Comparison of ENCODE assay signal across 34 cellular contexts in the genomic region with DNA sequence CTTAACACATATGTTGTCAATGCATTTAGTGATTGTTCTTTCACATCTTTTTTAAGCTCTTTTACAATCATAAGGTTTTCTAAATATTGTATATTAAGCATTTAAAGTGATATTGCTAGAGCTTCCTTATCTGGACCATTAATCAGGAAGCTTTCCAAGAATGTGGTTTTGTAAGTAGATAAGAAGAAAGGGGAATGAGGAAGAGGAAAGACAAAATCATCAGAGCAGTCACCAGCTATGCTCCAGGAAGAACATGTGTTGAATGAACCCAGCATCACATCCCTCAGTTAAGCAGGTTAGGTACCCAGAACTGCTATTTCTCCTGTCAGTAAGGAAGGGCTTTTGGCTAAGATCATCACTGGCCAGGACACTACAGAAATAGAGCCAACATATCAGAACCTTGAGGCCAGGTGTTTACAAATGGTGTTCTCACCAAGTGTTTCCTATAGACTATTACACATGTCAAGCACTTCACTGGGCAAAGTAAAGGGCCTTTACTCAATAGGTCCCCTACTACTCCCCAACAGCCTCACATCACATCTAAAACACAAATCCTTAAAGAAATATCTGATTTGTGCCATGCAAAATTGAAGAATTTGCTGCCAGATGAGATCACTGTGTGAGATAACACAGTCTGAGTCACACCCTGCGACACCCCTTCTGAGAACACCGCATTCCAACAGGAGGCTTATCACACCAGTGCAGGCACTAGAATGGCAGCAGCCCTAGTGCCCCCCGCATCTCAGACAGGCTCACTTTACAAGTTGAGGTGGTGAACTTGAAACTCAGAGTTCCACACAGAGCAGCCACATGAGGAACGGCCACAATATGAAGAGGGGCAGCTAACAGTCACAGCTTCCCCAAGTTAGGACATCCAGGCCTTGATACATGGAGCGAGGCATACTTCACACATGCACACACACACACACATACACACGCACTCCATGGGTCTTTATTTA. TPM values are rescaled to one million over a fixed set of nuclear protein-coding genes. Genes with fewer than 3 reads are reported as not detected.
DNase-seq lines count a peak whose midpoint lies in the region; ATAC-seq, FAIRE-seq and TF ChIP-seq lines count a peak whose summit lies in the region.
"Had no signal": no experiment of that assay in that cellular context is flagged by ENCODE, and none has a peak within 500 bp of the region (broad histone marks: within the 10 kb centered on the region; RNA-seq: fewer than 3 reads in every experiment).

No MANE protein-coding gene starts in this region.

- H4K8ac ChIP-seq in mesendoderm (ENCODE audit: low read depth, low read length) = no peak overlapping the region

- no peak overlapping the region for H3K23ac ChIP-seq in mesendoderm (ENCODE audit: low read length)

- no peak overlapping the region for H2AK5ac ChIP-seq in mesendoderm (ENCODE audit: low read length)

- H3K27ac ChIP-seq in endothelial cell of umbilical vein (ENCODE audit: insufficient read depth, low read depth, low read length) (no peak overlapping the region), mesendoderm (ENCODE audit: low read depth, low read length) (no peak overlapping the region), uterus (no peak overlapping the region), PC-3 (ENCODE audit: low read length) (no peak overlapping the region)
- H3K27ac ChIP-seq: adrenal gland, colonic mucosa, ovary, PC-9, right atrium auricular region, tibial nerve had no signal

- H4K20me1 ChIP-seq in endothelial cell of umbilical vein (replicated peaks; ENCODE audit: control insufficient read depth, extremely low read depth, insufficient read depth, low read length) (no peaks in the 10 kb centered on the region), PC-3 (ENCODE audit: low read length) (no peaks in the 10 kb centered on the region)

- no peaks in the 10 kb centered on the region for H3K79me1 ChIP-seq in mesendoderm (ENCODE audit: low read length)

- H3K9me3 Mint-ChIP-seq in Caco-2 (ENCODE audit: unreplicated experiment) = no peaks in the 10 kb centered on the region
- H3K9me3 Mint-ChIP-seq: activated CD4-positive, alpha-beta T cell treated with anti-CD3 and anti-CD28 coated beads, Interleukin-2, amount 10 ng/mL, durations not matched to agents 7 days and 5 days; natural killer cell treated with Interleukin-12 subunit alpha and Interleukin-12 subunit beta and Interleukin-15 and Interleukin-18, amount 100 ng/mL, for 72 hours; WTC11 had no signal

- CTCF ChIA-PET in Caco-2 (lab: Charles Lee) = no interaction called here
- CTCF ChIA-PET in endothelial cell of umbilical vein (lab: Charles Lee) = no interaction called here
- CTCF ChIA-PET in PC-3 (lab: Charles Lee) = no interaction called here

- H2AFZ ChIP-seq in endothelial cell of umbilical vein (ENCODE audit: low read depth, low read length) = no peak overlapping the region
- no peak overlapping the region for H2AFZ ChIP-seq in PC-3 (ENCODE audit: low read length)
- H2AFZ ChIP-seq: PC-9 had no signal

- no peaks in the 10 kb centered on the region for H3K9me2 ChIP-seq in PC-3 (replicated peaks; ENCODE audit: low read length)

- H3K79me2 ChIP-seq in endothelial cell of umbilical vein (ENCODE audit: control insufficient read depth, insufficient read depth, low read length) = no peaks in the 10 kb centered on the region
- no peaks in the 10 kb centered on the region for H3K79me2 ChIP-seq in mesendoderm (ENCODE audit: control insufficient read depth, insufficient read depth, low read length)
- no peaks in the 10 kb centered on the region for H3K79me2 ChIP-seq in PC-3 (ENCODE audit: low read length)

- H3K4me3 ChIP-seq in Caco-2 (ENCODE audit: low read depth, low read length) (no peak overlapping the region), endothelial cell of umbilical vein (replicated peaks in 1 of 3; ENCODE audit: insufficient read depth in 1 of 3, low read depth in 1 of 3, low read length in 3 of 3) (no peak overlapping the region), mesendoderm (ENCODE audit: low read length) (no peak overlapping the region), uterus (no peak overlapping the region), PC-3 (ENCODE audit: low read length) (no peak overlapping the region)
- H3K4me3 ChIP-seq: adrenal gland, colonic mucosa, esophagus squamous epithelium, mucosa of descending colon, ovary, PC-9, right atrium auricular region, tibial nerve had no signal

- no peak for TF ChIP-seq CTCF in Caco-2 (IDR thresholded peaks at IDR 0.05; ENCODE audit: insufficient read depth in 1 of 2, low read depth in 1 of 2, low read length in 1 of 2, severe bottlenecking in 1 of 2, unreplicated experiment in 1 of 2)
- no peak for TF ChIP-seq CTCF in endothelial cell of umbilical vein (IDR thresholded peaks at IDR 0.05; ENCODE audit: extremely low read depth in 1 of 2, insufficient read depth in 1 of 2, low read depth in 1 of 2, low read length in 2 of 2)
- TF ChIP-seq CTCF in uterus (IDR thresholded peaks at IDR 0.05) = no peak
- TF ChIP-seq CTCF in PC-3 (conservative IDR thresholded peaks at IDR 0.05; ENCODE audit: low read depth, low read length) = no peak

- no peak overlapping the region for H2BK5ac ChIP-seq in mesendoderm (ENCODE audit: low read length)

- H3K56ac ChIP-seq in mesendoderm (ENCODE audit: low read length) = no peak overlapping the region

- dilution Hi-C loops in endothelial cell of umbilical vein (cut with MboI; ENCODE audit: extremely low pct_ligation_motif_present, low sequenced_read_pairs) = no loop called here

- H3K27me3 ChIP-seq in Caco-2 (replicated peaks; ENCODE audit: control insufficient read depth, insufficient read depth, low read length) (no peaks in the 10 kb centered on the region), endothelial cell of umbilical vein (ENCODE audit: control insufficient read depth in 2 of 2, insufficient read depth in 2 of 2, low read length in 2 of 2) (peaks cover 0 to 2% of the 10 kb centered on the region in 2 experiments), mesendoderm (ENCODE audit: insufficient read depth, low read length, poor library complexity) (no peaks in the 10 kb centered on the region), uterus (no peaks in the 10 kb centered on the region), PC-3 (ENCODE audit: low read length) (peaks cover 76% of the 10 kb centered on the region)
- H3K27me3 ChIP-seq: colonic mucosa, esophagus squamous epithelium, ovary, right atrium auricular region, tibial nerve had no signal

- H3K9me3 ChIP-seq in Caco-2 (no peaks in the 10 kb centered on the region), endothelial cell of umbilical vein (replicated peaks; ENCODE audit: control insufficient read depth, insufficient read depth, low read length) (no peaks in the 10 kb centered on the region), uterus (no peaks in the 10 kb centered on the region), PC-3 (ENCODE audit: low read length) (no peaks in the 10 kb centered on the region)
- H3K9me3 ChIP-seq: adrenal gland, colonic mucosa, esophagus squamous epithelium, mucosa of descending colon, ovary, right atrium auricular region had no signal

- no peak for TF ChIP-seq POLR2A in endothelial cell of umbilical vein (IDR thresholded peaks at IDR 0.05; ENCODE audit: low read depth, low read length)
- TF ChIP-seq POLR2A in uterus (IDR thresholded peaks at IDR 0.05) = no peak

- no peak overlapping the region for H2BK15ac ChIP-seq in mesendoderm (replicated peaks; ENCODE audit: low read depth)

- H3K4ac ChIP-seq in mesendoderm (ENCODE audit: low read depth, low read length) = no peak overlapping the region

- no peaks in the 10 kb centered on the region for H3K36me3 Mint-ChIP-seq in Caco-2 (ENCODE audit: insufficient read depth, unreplicated experiment)
- H3K36me3 Mint-ChIP-seq: activated CD8-positive, alpha-beta memory T cell treated with anti-CD3 and anti-CD28 coated beads, Interleukin-2, amount 10 ng/mL, durations not matched to agents 7 days and 5 days; CD8-positive, alpha-beta memory T cell; natural killer cell treated with Interleukin-12 subunit alpha and Interleukin-12 subunit beta and Interleukin-15 and Interleukin-18, amount 100 ng/mL, for 72 hours; WTC11 had no signal

- peak; percentile 17 to 58 for DNase-seq in Caco-2
- peak; percentile 91 for DNase-seq in OCI-M1 (lab: John Stamatoyannopoulos, UW)
- peak; percentile 30 for DNase-seq in endothelial cell of umbilical vein (ENCODE audit: low read depth, low spot score)
- peak; percentile 63 for DNase-seq in mesendoderm
- DNase-seq in dermis blood vessel endothelial cell = no peak
- no peak for DNase-seq in uterus
- DNase-seq in PC-3 = no peak
- no peak for DNase-seq in NCI-H774 (lab: John Stamatoyannopoulos, UW)
- DNase-seq: activated CD4-positive, alpha-beta T cell treated with anti-CD3 and anti-CD28 coated beads, Interleukin-2, amount 10 ng/mL, durations not matched to agents 7 days and 5 days; activated CD8-positive, alpha-beta memory T cell treated with anti-CD3 and anti-CD28 coated beads, Interleukin-2, amount 10 ng/mL, durations not matched to agents 7 days and 5 days; activated naive CD4-positive, alpha-beta T cell; activated T-cell treated with anti-CD3 and anti-CD28 coated beads, Interleukin-2, amount 50 U/mL, for 48 hours; adrenal gland; CD8-positive, alpha-beta memory T cell; colonic mucosa; esophagus squamous epithelium; mucosa of descending colon; NCI-H1092; NCI-H1694 treated with DMSO at 0.1 percent for 48 hours; NCI-H2171; NCI-H510A treated with DMSO at 0.1 percent for 48 hours; ovary; Right ventricle myocardium superior; stimulated activated CD4-positive, alpha-beta T cell treated with anti-CD3 and anti-CD28 coated beads, Interleukin-2, amount 100 ng/mL, for 24 hours had no signal

- no peak overlapping the region for H3K9ac ChIP-seq in endothelial cell of umbilical vein (replicated peaks; ENCODE audit: extremely low read depth, insufficient read depth, low read length)
- no peak overlapping the region for H3K9ac ChIP-seq in mesendoderm (ENCODE audit: low read length)
- no peak overlapping the region for H3K9ac ChIP-seq in PC-3 (ENCODE audit: low read length)

- POLR2A ChIA-PET in Caco-2 (lab: Charles Lee) (no interaction called here), endothelial cell of umbilical vein (lab: Charles Lee) (no interaction called here), PC-3 (lab: Charles Lee; ENCODE audit: unreplicated experiment) (no interaction called here)

- FAIRE-seq in endothelial cell of umbilical vein (lab: Jason Lieb, UNC) = no peak

- peak overlapping the region; percentile 5 for H3K4me3 Mint-ChIP-seq in Caco-2 (ENCODE audit: unreplicated experiment)
- H3K4me3 Mint-ChIP-seq: activated CD4-positive, alpha-beta T cell treated with anti-CD3 and anti-CD28 coated beads, Interleukin-2, amount 10 ng/mL, durations not matched to agents 7 days and 5 days; activated CD8-positive, alpha-beta memory T cell treated with anti-CD3 and anti-CD28 coated beads, Interleukin-2, amount 10 ng/mL, durations not matched to agents 7 days and 5 days; CD8-positive, alpha-beta memory T cell; natural killer cell treated with Interleukin-12 subunit alpha and Interleukin-12 subunit beta and Interleukin-15 and Interleukin-18, amount 100 ng/mL, for 72 hours; WTC11 had no signal

- no CpG with 5 or more reads among the region's 6 CpGs for WGBS in mesendoderm (ENCODE audit: extremely low coverage, insufficient coverage, low lambda C conversion rate)

- BruUV-seq in Caco-2 (replicated peaks; lab: Mats Ljungman, UMichigan) (no TSS peak), endothelial cell of umbilical vein (replicated peaks; lab: Mats Ljungman, UMichigan) (no TSS peak), PC-3 (replicated peaks; lab: Mats Ljungman, UMichigan) (no TSS peak)

- H3K36me3 ChIP-seq in Caco-2 (ENCODE audit: control insufficient read depth, insufficient read depth, low read length) = no peaks in the 10 kb centered on the region
- no peaks in the 10 kb centered on the region for H3K36me3 ChIP-seq in endothelial cell of umbilical vein (ENCODE audit: control insufficient read depth in 2 of 2, extremely low read depth in 1 of 2, insufficient read depth in 2 of 2, low read length in 2 of 2)
- H3K36me3 ChIP-seq in mesendoderm (ENCODE audit: control insufficient read depth, insufficient read depth, low read length) = no peaks in the 10 kb centered on the region
- no peaks in the 10 kb centered on the region for H3K36me3 ChIP-seq in uterus
- no peaks in the 10 kb centered on the region for H3K36me3 ChIP-seq in PC-3 (ENCODE audit: low read depth, low read length)
- H3K36me3 ChIP-seq: adrenal gland, colonic mucosa, esophagus squamous epithelium, ovary, right atrium auricular region, tibial nerve had no signal

- H3K27ac Mint-ChIP-seq in Caco-2 (ENCODE audit: unreplicated experiment) = peak overlapping the region; percentile 60
- H3K27ac Mint-ChIP-seq: activated CD4-positive, alpha-beta T cell treated with anti-CD3 and anti-CD28 coated beads, Interleukin-2, amount 10 ng/mL, durations not matched to agents 7 days and 5 days; activated CD8-positive, alpha-beta memory T cell treated with anti-CD3 and anti-CD28 coated beads, Interleukin-2, amount 10 ng/mL, durations not matched to agents 7 days and 5 days; CD8-positive, alpha-beta memory T cell; natural killer cell treated with Interleukin-12 subunit alpha and Interleukin-12 subunit beta and Interleukin-15 and Interleukin-18, amount 100 ng/mL, for 72 hours; WTC11 had no signal

- intact Hi-C loops in Caco-2 (cut with micrococcal nuclease; ENCODE audit: unreplicated experiment) (no loop called here), endothelial cell of umbilical vein (cut with micrococcal nuclease) (no loop called here), uterus (cut with DNase I; ENCODE audit: low total_unique reads) (no loop called here), PC-3 (cut with micrococcal nuclease) (no loop called here)

- no peak for ATAC-seq in PC-3
- ATAC-seq: activated CD8-positive, alpha-beta memory T cell treated with anti-CD3 and anti-CD28 coated beads, Interleukin-2, amount 10 ng/mL, durations not matched to agents 7 days and 5 days; mucosa of descending colon; natural killer cell treated with Interleukin-12 subunit alpha and Interleukin-12 subunit beta and Interleukin-15 and Interleukin-18, amount 100 ng/mL, for 72 hours; WTC11 had no signal

- H3K18ac ChIP-seq in mesendoderm (ENCODE audit: low read length) = no peak overlapping the region

- H2BK120ac ChIP-seq in mesendoderm (ENCODE audit: low read depth, low read length) = no peak overlapping the region

- peaks cover 14% of the 10 kb centered on the region for H3K4me1 Mint-ChIP-seq in Caco-2 (ENCODE audit: low read depth, unreplicated experiment)
- H3K4me1 Mint-ChIP-seq: activated CD4-positive, alpha-beta T cell treated with anti-CD3 and anti-CD28 coated beads, Interleukin-2, amount 10 ng/mL, durations not matched to agents 7 days and 5 days; activated CD8-positive, alpha-beta memory T cell treated with anti-CD3 and anti-CD28 coated beads, Interleukin-2, amount 10 ng/mL, durations not matched to agents 7 days and 5 days; CD8-positive, alpha-beta memory T cell; WTC11 had no signal

- H3K9me1 ChIP-seq in endothelial cell of umbilical vein (replicated peaks; ENCODE audit: control insufficient read depth, extremely low read depth, insufficient read depth, low read length) = no peaks in the 10 kb centered on the region

- H3K27me3 Mint-ChIP-seq in Caco-2 (ENCODE audit: insufficient read depth, unreplicated experiment) = peaks cover 13% of the 10 kb centered on the region

- peaks cover 22% of the 10 kb centered on the region for H3K4me1 ChIP-seq in Caco-2
- no peaks in the 10 kb centered on the region for H3K4me1 ChIP-seq in endothelial cell of umbilical vein (ENCODE audit: control insufficient read depth, extremely low read depth, insufficient read depth, low read length)
- no peaks in the 10 kb centered on the region for H3K4me1 ChIP-seq in mesendoderm (ENCODE audit: control insufficient read depth, low read depth, low read length)
- H3K4me1 ChIP-seq in uterus = no peaks in the 10 kb centered on the region
- no peaks in the 10 kb centered on the region for H3K4me1 ChIP-seq in PC-3 (ENCODE audit: insufficient read depth, low read length)
- H3K4me1 ChIP-seq: adrenal gland, colonic mucosa, right atrium auricular region, tibial nerve had no signal

- H4K5ac ChIP-seq in mesendoderm (ENCODE audit: low read length) = no peak overlapping the region

- H3F3A ChIP-seq in PC-3 (ENCODE audit: low read length, unreplicated experiment) = no peaks in the 10 kb centered on the region

- H3K4me2 ChIP-seq in endothelial cell of umbilical vein (ENCODE audit: insufficient read depth, low read length) = no peak overlapping the region
- no peak overlapping the region for H3K4me2 ChIP-seq in mesendoderm (ENCODE audit: low read length)
- no peak overlapping the region for H3K4me2 ChIP-seq in PC-3 (ENCODE audit: low read length)
- H3K4me2 ChIP-seq: PC-9 had no signal

RNA-seq across cellular contexts. Expression of a gene that starts 1.8 kb away (rescaled TPM):
- total RNA-seq in Caco-2 (2022) (not detected in 2 replicates), endothelial cell of umbilical vein (not detected in 2 replicates), dermis blood vessel endothelial cell (not detected in 2 replicates), uterus (under 1 TPM in 1 of 4 donors, not detected in 3; 0.67 TPM), PC-3 (2014; rRNA removed) (not detected in 2 replicates)
- not detected in 2 replicates for polyA plus RNA-seq in endothelial cell of umbilical vein
- not detected in 2 replicates for polyA plus RNA-seq in endothelial cell of umbilical vein (2011; cell fraction: cytosol; rRNA removed)
- polyA plus RNA-seq in endothelial cell of umbilical vein (2011; cell fraction: nucleus; rRNA removed) = not detected in 2 replicates
- not detected in 2 replicates for polyA plus RNA-seq in endothelial cell of umbilical vein (2012)
- polyA minus RNA-seq in endothelial cell of umbilical vein = not detected in 2 replicates
- polyA minus RNA-seq in endothelial cell of umbilical vein (2011; cell fraction: cytosol; rRNA and poly(A)+ RNA removed) = not detected
- polyA minus RNA-seq in endothelial cell of umbilical vein (2011; cell fraction: nucleus; rRNA and poly(A)+ RNA removed) = not detected in 2 replicates
- not detected for polyA plus RNA-seq in mesendoderm (2013, experiment 1 of 2)
- 0.21 TPM for polyA plus RNA-seq in mesendoderm (2013, experiment 2 of 2)
- total RNA-seq: A673; activated CD4-positive, alpha-beta T cell treated with anti-CD3 and anti-CD28 coated beads, Interleukin-2, amount 10 ng/mL, durations not matched to agents 7 days and 5 days; activated CD8-positive, alpha-beta memory T cell treated with anti-CD3 and anti-CD28 coated beads, Interleukin-2, amount 10 ng/mL, durations not matched to agents 7 days and 5 days; adrenal gland; CD8-positive, alpha-beta memory T cell; colonic mucosa; frontal cortex; LHCN-M2; liver; mucosa of descending colon; natural killer cell treated with Interleukin-12 subunit alpha and Interleukin-12 subunit beta and Interleukin-15 and Interleukin-18, amount 100 ng/mL, for 72 hours; PC-9; right atrium auricular region; Right ventricle myocardium superior; T-helper 2 cell treated with Interferon-gamma antibody and Interleukin-4, amounts not matched to agents 100 ng/mL and 5 ng/mL, for 36 hours; tibial nerve; WTC11 had no signal
- polyA plus RNA-seq: CD8-positive, alpha-beta memory T cell; liver had no signal

RNA-seq across cellular contexts. Expression of a gene that starts 12.3 kb away (rescaled TPM):
- total RNA-seq in Caco-2 (2022) = not detected in 2 replicates
- not detected in 2 replicates for total RNA-seq in endothelial cell of umbilical vein
- not detected in 2 replicates for polyA plus RNA-seq in endothelial cell of umbilical vein
- polyA plus RNA-seq in endothelial cell of umbilical vein (2011; cell fraction: cytosol; rRNA removed) = not detected in 2 replicates
- polyA plus RNA-seq in endothelial cell of umbilical vein (2011; cell fraction: nucleus; rRNA removed) = not detected in 2 replicates
- polyA plus RNA-seq in endothelial cell of umbilical vein (2012) = not detected in 2 replicates
- not detected in 2 replicates for polyA minus RNA-seq in endothelial cell of umbilical vein
- polyA minus RNA-seq in endothelial cell of umbilical vein (2011; cell fraction: cytosol; rRNA and poly(A)+ RNA removed) = not detected
- polyA minus RNA-seq in endothelial cell of umbilical vein (2011; cell fraction: nucleus; rRNA and poly(A)+ RNA removed) = not detected in 2 replicates
- polyA plus RNA-seq in mesendoderm (2013, experiment 1 of 2) = not detected
- not detected for polyA plus RNA-seq in mesendoderm (2013, experiment 2 of 2)
- total RNA-seq in dermis blood vessel endothelial cell = not detected in 2 replicates
- not detected for total RNA-seq in uterus
- total RNA-seq in PC-3 (2014; rRNA removed) = not detected in 2 replicates
- total RNA-seq: A673; activated CD4-positive, alpha-beta T cell treated with anti-CD3 and anti-CD28 coated beads, Interleukin-2, amount 10 ng/mL, durations not matched to agents 7 days and 5 days; activated CD8-positive, alpha-beta memory T cell treated with anti-CD3 and anti-CD28 coated beads, Interleukin-2, amount 10 ng/mL, durations not matched to agents 7 days and 5 days; adrenal gland; CD8-positive, alpha-beta memory T cell; colonic mucosa; frontal cortex; LHCN-M2; liver; mucosa of descending colon; natural killer cell treated with Interleukin-12 subunit alpha and Interleukin-12 subunit beta and Interleukin-15 and Interleukin-18, amount 100 ng/mL, for 72 hours; PC-9; right atrium auricular region; Right ventricle myocardium superior; T-helper 2 cell treated with Interferon-gamma antibody and Interleukin-4, amounts not matched to agents 100 ng/mL and 5 ng/mL, for 36 hours; tibial nerve; WTC11 had no signal
- polyA plus RNA-seq: adrenal gland; CD8-positive, alpha-beta memory T cell; liver had no signal

RNA-seq across cellular contexts. Expression of a gene that starts 18.2 kb away (rescaled TPM):
- total RNA-seq in Caco-2 (2022) (not detected in 2 replicates), endothelial cell of umbilical vein (not detected in 2 replicates), dermis blood vessel endothelial cell (not detected in 2 replicates), uterus (not detected), PC-3 (2014; rRNA removed) (not detected in 2 replicates)
- polyA plus RNA-seq in endothelial cell of umbilical vein = not detected in 2 replicates
- not detected in 2 replicates for polyA plus RNA-seq in endothelial cell of umbilical vein (2011; cell fraction: cytosol; rRNA removed)
- polyA plus RNA-seq in endothelial cell of umbilical vein (2011; cell fraction: nucleus; rRNA removed) = not detected in 2 replicates
- polyA plus RNA-seq in endothelial cell of umbilical vein (2012) = not detected in 2 replicates
- not detected in 2 replicates for polyA minus RNA-seq in endothelial cell of umbilical vein
- not detected for polyA minus RNA-seq in endothelial cell of umbilical vein (2011; cell fraction: cytosol; rRNA and poly(A)+ RNA removed)
- not detected in 2 replicates for polyA minus RNA-seq in endothelial cell of umbilical vein (2011; cell fraction: nucleus; rRNA and poly(A)+ RNA removed)
- polyA plus RNA-seq in mesendoderm (2013, experiment 1 of 2) = not detected
- polyA plus RNA-seq in mesendoderm (2013, experiment 2 of 2) = not detected
- total RNA-seq: activated CD4-positive, alpha-beta T cell treated with anti-CD3 and anti-CD28 coated beads, Interleukin-2, amount 10 ng/mL, durations not matched to agents 7 days and 5 days; activated CD8-positive, alpha-beta memory T cell treated with anti-CD3 and anti-CD28 coated beads, Interleukin-2, amount 10 ng/mL, durations not matched to agents 7 days and 5 days; adrenal gland; CD8-positive, alpha-beta memory T cell; colonic mucosa; frontal cortex; LHCN-M2; liver; natural killer cell treated with Interleukin-12 subunit alpha and Interleukin-12 subunit beta and Interleukin-15 and Interleukin-18, amount 100 ng/mL, for 72 hours; PC-9; right atrium auricular region; Right ventricle myocardium superior; T-helper 2 cell treated with Interferon-gamma antibody and Interleukin-4, amounts not matched to agents 100 ng/mL and 5 ng/mL, for 36 hours; tibial nerve; WTC11 had no signal
- polyA plus RNA-seq: CD8-positive, alpha-beta memory T cell had no signal

RNA-seq across cellular contexts. Expression of a gene that starts 28.1 kb away (rescaled TPM):
- not detected in 2 replicates for total RNA-seq in Caco-2 (2022)
- total RNA-seq in endothelial cell of umbilical vein = not detected in 2 replicates
- not detected in 2 replicates for polyA plus RNA-seq in endothelial cell of umbilical vein
- not detected in 2 replicates for polyA plus RNA-seq in endothelial cell of umbilical vein (2011; cell fraction: cytosol; rRNA removed)
- 0.29 TPM in 1 of 2 replicates, not detected in the other for polyA plus RNA-seq in endothelial cell of umbilical vein (2011; cell fraction: nucleus; rRNA removed)
- not detected in 2 replicates for polyA plus RNA-seq in endothelial cell of umbilical vein (2012)
- not detected in 2 replicates for polyA minus RNA-seq in endothelial cell of umbilical vein
- not detected for polyA minus RNA-seq in endothelial cell of umbilical vein (2011; cell fraction: cytosol; rRNA and poly(A)+ RNA removed)
- polyA minus RNA-seq in endothelial cell of umbilical vein (2011; cell fraction: nucleus; rRNA and poly(A)+ RNA removed) = not detected in 2 replicates
- polyA plus RNA-seq in mesendoderm (2013, experiment 1 of 2) = not detected
- polyA plus RNA-seq in mesendoderm (2013, experiment 2 of 2) = 0.07 TPM
- total RNA-seq in dermis blood vessel endothelial cell = not detected in 2 replicates
- not detected for total RNA-seq in uterus
- total RNA-seq in PC-3 (2014; rRNA removed) = not detected in 2 replicates
- total RNA-seq: A673; activated CD4-positive, alpha-beta T cell treated with anti-CD3 and anti-CD28 coated beads, Interleukin-2, amount 10 ng/mL, durations not matched to agents 7 days and 5 days; activated CD8-positive, alpha-beta memory T cell treated with anti-CD3 and anti-CD28 coated beads, Interleukin-2, amount 10 ng/mL, durations not matched to agents 7 days and 5 days; CD8-positive, alpha-beta memory T cell; colonic mucosa; frontal cortex; LHCN-M2; liver; mucosa of descending colon; natural killer cell treated with Interleukin-12 subunit alpha and Interleukin-12 subunit beta and Interleukin-15 and Interleukin-18, amount 100 ng/mL, for 72 hours; ovary; PC-9; right atrium auricular region; Right ventricle myocardium superior; T-helper 2 cell treated with Interferon-gamma antibody and Interleukin-4, amounts not matched to agents 100 ng/mL and 5 ng/mL, for 36 hours; tibial nerve; WTC11 had no signal
- polyA plus RNA-seq: CD8-positive, alpha-beta memory T cell; liver; ovary had no signal

RNA-seq across cellular contexts. Expression of a gene that starts 35.2 kb away (rescaled TPM):
- total RNA-seq in Caco-2 (2022) (not detected in 2 replicates), endothelial cell of umbilical vein (not detected in 2 replicates), dermis blood vessel endothelial cell (not detected in 2 replicates), uterus (not detected), PC-3 (2014; rRNA removed) (not detected in 2 replicates)
- polyA plus RNA-seq in endothelial cell of umbilical vein = not detected in 2 replicates
- polyA plus RNA-seq in endothelial cell of umbilical vein (2011; cell fraction: cytosol; rRNA removed) = not detected in 2 replicates
- polyA plus RNA-seq in endothelial cell of umbilical vein (2011; cell fraction: nucleus; rRNA removed) = not detected in 2 replicates
- not detected in 2 replicates for polyA plus RNA-seq in endothelial cell of umbilical vein (2012)
- polyA minus RNA-seq in endothelial cell of umbilical vein = not detected in 2 replicates
- not detected for polyA minus RNA-seq in endothelial cell of umbilical vein (2011; cell fraction: cytosol; rRNA and poly(A)+ RNA removed)
- not detected in 2 replicates for polyA minus RNA-seq in endothelial cell of umbilical vein (2011; cell fraction: nucleus; rRNA and poly(A)+ RNA removed)
- not detected for polyA plus RNA-seq in mesendoderm (2013, experiment 1 of 2)
- polyA plus RNA-seq in mesendoderm (2013, experiment 2 of 2) = not detected
- total RNA-seq: A673; activated CD4-positive, alpha-beta T cell treated with anti-CD3 and anti-CD28 coated beads, Interleukin-2, amount 10 ng/mL, durations not matched to agents 7 days and 5 days; activated CD8-positive, alpha-beta memory T cell treated with anti-CD3 and anti-CD28 coated beads, Interleukin-2, amount 10 ng/mL, durations not matched to agents 7 days and 5 days; adrenal gland; CD8-positive, alpha-beta memory T cell; colonic mucosa; frontal cortex; LHCN-M2; liver; mucosa of descending colon; natural killer cell treated with Interleukin-12 subunit alpha and Interleukin-12 subunit beta and Interleukin-15 and Interleukin-18, amount 100 ng/mL, for 72 hours; PC-9; right atrium auricular region; Right ventricle myocardium superior; T-helper 2 cell treated with Interferon-gamma antibody and Interleukin-4, amounts not matched to agents 100 ng/mL and 5 ng/mL, for 36 hours; tibial nerve; WTC11 had no signal
- polyA plus RNA-seq: CD8-positive, alpha-beta memory T cell; liver had no signal

Comparison
In these comparisons a context has a peak if more than half of its experiments do, and no peak if none do; other contexts are left out.
1. DNase-seq: peak in Caco-2 (2 of 2), OCI-M1 (single experiment), endothelial cell of umbilical vein (single experiment) and mesendoderm (single experiment); none in dermis blood vessel endothelial cell (single experiment), uterus (0 of 2), PC-3 (single experiment) and NCI-H774 (single experiment).